23 cellular contexts compared by ENCODE assay signal in the genomic region with DNA sequence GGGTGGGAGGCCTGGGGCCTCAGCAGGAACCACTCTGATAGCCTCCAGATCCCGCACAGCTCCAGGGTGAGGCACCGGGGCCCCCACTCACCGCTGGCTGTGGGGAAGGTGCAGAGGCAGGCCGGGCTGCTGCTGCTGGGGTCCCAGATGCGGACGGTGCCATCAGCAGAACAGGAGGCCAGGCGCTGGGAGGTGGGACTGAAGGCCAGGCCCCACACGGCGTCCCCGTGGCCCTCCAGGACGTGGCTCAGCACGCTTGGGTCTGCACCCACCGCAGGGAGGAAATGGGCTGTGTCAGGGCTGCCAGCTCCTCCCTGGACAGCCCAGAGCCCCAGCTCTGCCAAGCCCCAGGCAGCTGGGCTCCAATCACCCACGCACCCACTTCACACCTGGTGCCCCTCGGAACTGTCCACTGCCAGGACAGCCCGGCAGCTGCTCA. TPM values are rescaled to one million over a fixed set of nuclear protein-coding genes. Genes with fewer than 3 reads are reported as not detected.
DNase-seq lines count a peak whose midpoint lies in the region; FAIRE-seq and TF ChIP-seq lines count a peak whose summit lies in the region.
"Had no signal": no experiment of that assay in that cellular context is flagged by ENCODE, and none has a peak within 500 bp of the region (broad histone marks: within the 10 kb centered on the region; RNA-seq: fewer than 3 reads in every experiment).

No MANE protein-coding gene starts in this region.

- H2AFZ ChIP-seq in neuronal stem cell (ENCODE audit: low read length): no peak overlapping the region

- H3K14ac ChIP-seq in neuronal stem cell (ENCODE audit: low read length): no peak overlapping the region

- H3K9me3 ChIP-seq in neuronal stem cell (replicated peaks in 1 of 2; ENCODE audit: control insufficient read depth in 2 of 2, insufficient read depth in 1 of 2, low read depth in 1 of 2, low read length in 2 of 2): no peaks in the 10 kb centered on the region
- no peaks in the 10 kb centered on the region for H3K9me3 ChIP-seq in adrenal gland (replicated peaks in 1 of 3)
- H3K9me3 ChIP-seq: ascending aorta, MG63, neutrophil, SJSA1, thoracic aorta had no signal

- H3K9ac ChIP-seq in neuronal stem cell (ENCODE audit: low read depth, low read length, poor library complexity): no peak overlapping the region

- H2BK12ac ChIP-seq in neuronal stem cell (ENCODE audit: low read length): no peak overlapping the region

- H2AK5ac ChIP-seq in neuronal stem cell (ENCODE audit: low read depth, low read length): no peak overlapping the region

- no peak overlapping the region for H3K4me2 ChIP-seq in neuronal stem cell (ENCODE audit: insufficient read depth, low read length, poor library complexity, severe bottlenecking)

- H3K4me1 ChIP-seq in neuronal stem cell (ENCODE audit: control insufficient read depth in 2 of 2, insufficient read depth in 1 of 2, low read depth in 1 of 2, low read length in 2 of 2): no peaks in the 10 kb centered on the region
- peaks cover 0 to 13% of the 10 kb centered on the region in 2 donors for H3K4me1 ChIP-seq in adrenal gland (replicated peaks in 1 of 2)
- H3K4me1 ChIP-seq: ascending aorta had no signal

- H3K79me1 ChIP-seq in neuronal stem cell (ENCODE audit: low read depth, low read length): peaks cover 7% of the 10 kb centered on the region

- H3K4me3 ChIP-seq in neuronal stem cell (ENCODE audit: low read length in 2 of 2): no peak overlapping the region
- no peak overlapping the region for H3K4me3 ChIP-seq in adrenal gland
- H3K4me3 ChIP-seq: ascending aorta, MG63, SJSA1, thoracic aorta had no signal

- TF ChIP-seq POLR2A in GM12892 (IDR thresholded peaks at IDR 0.05; ENCODE audit: low read depth, low read length) (0 out of 2 replicates have a peak, but pooled peaks have one; percentile 34), adrenal gland (IDR thresholded peaks at IDR 0.05) (no peak)

- no peak overlapping the region for H2BK15ac ChIP-seq in neuronal stem cell (ENCODE audit: low read length)

- DNase-seq in GM12892 (ENCODE audit: insufficient read length) (no peak), UCSD-AML1 (lab: John Stamatoyannopoulos, UW; ENCODE audit: unreplicated experiment) (peak; percentile 78), neuronal stem cell (ENCODE audit: low spot score) (no peak), NCI-H82 (lab: John Stamatoyannopoulos, UW) (no peak), posterior vena cava (ENCODE audit: low spot score) (no peak), adrenal gland (no peak)
- DNase-seq: activated CD4-positive, alpha-beta memory T cell treated with anti-CD3 and anti-CD28 coated beads for 36 hours; activated naive CD4-positive, alpha-beta T cell treated with anti-CD3 and anti-CD28 coated beads, Interleukin-2, amount 10 ng/mL, durations not matched to agents 7 days and 5 days; activated T-cell treated with anti-CD3 and anti-CD28 coated beads, Interleukin-2, amount 50 U/mL, for 4 hours; DMS79; HCEC 1CT; MG63; NCI-H1694; NCI-H748 treated with DMSO at 0.1 percent for 48 hours; PC-3; stimulated activated CD4-positive, alpha-beta T cell treated with anti-CD3 and anti-CD28 coated beads, Interleukin-12 subunit alpha, Interleukin-12 subunit beta, amount 100 ng/mL, for 4 hours; stimulated activated CD8-positive, alpha-beta memory T cell treated with anti-CD3 and anti-CD28 coated beads, Interleukin-4, amount 100 ng/mL, for 48 hours; T-helper 17 cell; WERI-Rb-1 had no signal

- WGBS in neuronal stem cell (ENCODE audit: extremely low coverage in 2 of 2, insufficient read length in 2 of 2, insufficient replicate concordance in 1 of 2), 2 donors: no CpG with 5 or more reads among the region's 16 CpGs
- 70 to 78% (median 74%) methylated on average over 6 to 16 of the region's 16 CpGs; no CpG with 5 or more reads in 1 of the 4 donors for WGBS in adrenal gland, 4 donors

- H3K4ac ChIP-seq in neuronal stem cell (ENCODE audit: low read length): no peak overlapping the region

- intact Hi-C loops in posterior vena cava (cut with DNase I): loop anchor here in 1 of 2 donors (10.0 kb wide), 1 partner anchor 108 kb away; no protein-coding TSS in a partner anchor
- intact Hi-C loops in adrenal gland (cut with DNase I): no loop called here

- no peaks in the 10 kb centered on the region for H3K27me3 ChIP-seq in neuronal stem cell (ENCODE audit: control insufficient read depth in 3 of 3, insufficient read depth in 3 of 3, low read depth in 1 of 3, low read length in 3 of 3)
- no peaks in the 10 kb centered on the region for H3K27me3 ChIP-seq in adrenal gland
- H3K27me3 ChIP-seq: ascending aorta, MG63, neutrophil, SJSA1 had no signal

- H4K8ac ChIP-seq in neuronal stem cell (ENCODE audit: low read depth, low read length): peak overlapping the region; percentile 43

- no peak overlapping the region for H4K91ac ChIP-seq in neuronal stem cell (ENCODE audit: low read depth, low read length, poor library complexity)

- peak overlapping the region; percentile 24 for H2BK5ac ChIP-seq in neuronal stem cell (ENCODE audit: low read length)

- peak overlapping the region; percentile 73 for H3K23ac ChIP-seq in neuronal stem cell (ENCODE audit: low read depth, low read length, poor library complexity)

- no peak overlapping the region for H3K18ac ChIP-seq in neuronal stem cell (ENCODE audit: low read length)

- H3K36me3 ChIP-seq in neuronal stem cell (replicated peaks in 1 of 2; ENCODE audit: control insufficient read depth in 2 of 2, insufficient read depth in 2 of 2, low read length in 2 of 2) (peaks cover 82 to 99% of the 10 kb centered on the region in 2 donors), adrenal gland (replicated peaks in 1 of 2) (peaks cover 0 to 82% of the 10 kb centered on the region in 2 donors)

- TF ChIP-seq CTCF in adrenal gland (IDR thresholded peaks at IDR 0.05): no peak

- H3K27ac ChIP-seq in neuronal stem cell (replicated peaks; ENCODE audit: low read length): no peak overlapping the region
- H3K27ac ChIP-seq in adrenal gland: peak overlapping the region in 1 of 5 donors; percentile 5
- H3K27ac ChIP-seq: ascending aorta, neutrophil, SJSA1, thoracic aorta, WERI-Rb-1 had no signal

- FAIRE-seq in GM12892 (lab: Jason Lieb, UNC): no peak

- H2BK120ac ChIP-seq in neuronal stem cell (ENCODE audit: low read depth, low read length): no peak overlapping the region

RNA-seq across cellular contexts. Expression of a gene that starts 6.1 kb away (rescaled TPM):
- 31.9 TPM for polyA plus RNA-seq in GM12892 (2012; ENCODE audit: missing spikeins)
- 37.2 TPM for polyA plus RNA-seq in neuronal stem cell (2013, experiment 1 of 2)
- 37.3 TPM for polyA plus RNA-seq in neuronal stem cell (2013, experiment 2 of 2)
- 10 to 100 TPM; 25.5 to 25.6 TPM for total RNA-seq in posterior vena cava
- 10 to 100 TPM; 11.5 to 37.0 (median 26.8) TPM for total RNA-seq in adrenal gland
- polyA plus RNA-seq in adrenal gland: 10 to 100 TPM in 2 of 3 donors, 1 to 10 TPM in 1; 6.8 to 77.1 (median 53.7) TPM

RNA-seq across cellular contexts. Expression of a gene that starts 22.8 kb away (rescaled TPM):
- 4.0 TPM for polyA plus RNA-seq in GM12892 (2012; ENCODE audit: missing spikeins)
- 16.8 TPM for polyA plus RNA-seq in neuronal stem cell (2013, experiment 1 of 2)
- 16.0 TPM for polyA plus RNA-seq in neuronal stem cell (2013, experiment 2 of 2)
- total RNA-seq in posterior vena cava (10 to 100 TPM; 15.2 to 18.6 TPM), adrenal gland (10 to 100 TPM in 7 of 8 donors, 1 to 10 TPM in 1; 9.6 to 31.2 (median 16.7) TPM)
- polyA plus RNA-seq in adrenal gland: 10 to 100 TPM in 2 of 3 donors, 1 to 10 TPM in 1; 5.5 to 19.1 (median 13.6) TPM

RNA-seq across cellular contexts. Expression of a gene that starts 23.2 kb away (rescaled TPM):
- 26.8 TPM for polyA plus RNA-seq in GM12892 (2012; ENCODE audit: missing spikeins)
- polyA plus RNA-seq in neuronal stem cell (2013, experiment 1 of 2): 94.3 TPM
- polyA plus RNA-seq in neuronal stem cell (2013, experiment 2 of 2): 93.2 TPM
- 10 to 100 TPM; 58.6 to 71.8 TPM for total RNA-seq in posterior vena cava
- total RNA-seq in adrenal gland: 10 to 100 TPM; 46.6 to 85.7 (median 66.8) TPM
- 10 to 100 TPM; 22.3 to 92.8 (median 65.3) TPM for polyA plus RNA-seq in adrenal gland
